Comparison of ENCODE assay signal across 12 cellular contexts in the genomic region with DNA sequence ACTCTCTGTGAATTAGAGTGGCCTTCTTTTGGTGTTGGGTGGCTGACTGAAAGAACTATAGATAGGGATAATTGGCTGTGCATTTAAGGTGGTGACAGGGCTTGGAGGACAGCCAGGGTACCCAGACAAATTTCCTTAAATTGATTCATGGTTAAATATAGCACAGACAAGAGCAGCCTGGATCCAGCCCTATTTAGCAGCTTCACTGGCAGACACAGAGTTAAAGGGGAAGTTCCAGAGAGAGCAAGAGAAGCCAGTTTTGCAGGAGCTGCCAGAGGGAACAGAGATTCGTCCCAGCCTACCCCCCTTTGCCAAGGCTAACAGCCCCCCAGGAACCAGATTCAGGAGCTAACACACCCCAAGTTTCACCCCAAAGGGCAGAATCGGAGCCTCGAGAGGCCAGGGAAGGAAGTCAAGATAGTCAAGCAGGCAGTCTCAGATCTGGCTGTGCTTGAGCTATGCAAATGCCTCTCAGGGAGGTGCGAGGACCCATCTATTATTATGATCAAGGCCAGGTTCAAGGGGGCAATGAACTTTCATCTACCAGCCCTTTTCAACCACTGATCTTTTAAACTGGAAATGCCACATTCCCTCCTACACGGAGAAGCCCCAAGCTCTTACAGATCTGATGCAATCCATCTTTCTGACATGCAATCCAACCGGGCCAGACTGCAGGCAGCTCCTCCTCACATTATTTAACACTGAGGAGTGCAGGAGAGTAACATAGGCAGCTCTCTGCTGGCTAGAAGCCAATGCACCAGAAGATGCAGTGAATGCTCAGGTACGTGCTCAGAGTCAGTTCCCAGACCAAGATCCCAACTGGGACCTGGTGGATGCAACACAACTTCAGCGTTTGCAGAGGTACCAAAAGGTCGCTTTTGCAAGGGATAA. TPM values are rescaled to one million over a fixed set of nuclear protein-coding genes. Genes with fewer than 3 reads are reported as not detected.
DNase-seq lines count a peak whose midpoint lies in the region; ATAC-seq and TF ChIP-seq lines count a peak whose summit lies in the region.
"Had no signal": no experiment of that assay in that cellular context is flagged by ENCODE, and none has a peak within 500 bp of the region (broad histone marks: within the 10 kb centered on the region; RNA-seq: fewer than 3 reads in every experiment).

No MANE protein-coding gene starts in this region.

- 35% methylated on average over 9 of the region's 9 CpGs for WGBS in hepatocyte (ENCODE audit: low lambda C conversion rate, missing lambda C conversion rate)
- WGBS in aorta, 2 donors, result 13 to 14% methylated on average over 9 of the region's 9 CpGs

- peak overlapping the region; percentile 62 for H2AFZ ChIP-seq in hepatocyte

- DNase-seq in Right ventricle myocardium superior (no peak), cardiac septum (ENCODE audit: low spot score) (no peak), SW480 (ENCODE audit: low spot score) (peak; percentile 82), hepatocyte (ENCODE audit: low spot score) (peak; percentile 64), aorta (no peak), germinal center (ENCODE audit: low spot score) (no peak)
- no peak for DNase-seq in activated effector memory CD4-positive, alpha-beta T cell treated with Interleukin-2 at 50 U/mL for 16 hours
- DNase-seq: activated naive CD4-positive, alpha-beta T cell treated with Interleukin-2 at 50 U/mL for 16 hours; COR-L47 had no signal

- H3K27me3 ChIP-seq in hepatocyte (no peaks in the 10 kb centered on the region), aorta (ENCODE audit: control insufficient read depth in 1 of 2, insufficient read depth in 2 of 2, low read length in 1 of 2) (no peaks in the 10 kb centered on the region)
- H3K27me3 ChIP-seq: gastroesophageal sphincter, upper lobe of left lung had no signal

- H4K20me1 ChIP-seq in hepatocyte (ENCODE audit: insufficient read depth, poor library complexity, severe bottlenecking), result no peaks in the 10 kb centered on the region

- no peaks in the 10 kb centered on the region for H3K9me2 ChIP-seq in hepatocyte (replicated peaks; ENCODE audit: insufficient read depth)

- no peaks in the 10 kb centered on the region for H3K9me3 ChIP-seq in hepatocyte (ENCODE audit: low read depth)
- H3K9me3 ChIP-seq in aorta (ENCODE audit: control insufficient read depth, low read length), result peaks cover 4% of the 10 kb centered on the region
- H3K9me3 ChIP-seq: upper lobe of left lung had no signal

- ATAC-seq in Right ventricle myocardium superior (ENCODE audit: poor library complexity) (peak; percentile 78), aorta (ENCODE audit: low FRiP score) (peak; percentile 6), HG03159 (IDR thresholded peaks at IDR 0.05; ENCODE audit: unreplicated experiment) (no peak)

- no peak overlapping the region for H3K4me3 ChIP-seq in hepatocyte
- H3K4me3 ChIP-seq in aorta (ENCODE audit: low read length in 2 of 2), result no peak overlapping the region

- H3K27ac ChIP-seq in hepatocyte (peak overlapping the region; percentile 81), aorta (ENCODE audit: low read depth in 1 of 2, low read length in 2 of 2) (no peak overlapping the region)
- H3K27ac ChIP-seq: upper lobe of left lung had no signal

- peak overlapping the region; percentile 71 for H3K4me2 ChIP-seq in hepatocyte

- H3K36me3 ChIP-seq in hepatocyte (replicated peaks; ENCODE audit: insufficient read depth, low read depth), result no peaks in the 10 kb centered on the region
- H3K36me3 ChIP-seq in aorta (ENCODE audit: control insufficient read depth in 1 of 2, insufficient read depth in 2 of 2, low read length in 1 of 2), result no peaks in the 10 kb centered on the region
- H3K36me3 ChIP-seq: gastroesophageal sphincter, upper lobe of left lung had no signal

- no peaks in the 10 kb centered on the region for H3K79me2 ChIP-seq in hepatocyte

- intact Hi-C loops in Right ventricle myocardium superior (cut with DNase I) (no loop called here), cardiac septum (cut with DNase I) (no loop called here), aorta (cut with DNase I) (no loop called here)

- peaks cover 24% of the 10 kb centered on the region for H3K4me1 ChIP-seq in hepatocyte (ENCODE audit: insufficient read depth)
- no peaks in the 10 kb centered on the region for H3K4me1 ChIP-seq in aorta (ENCODE audit: control insufficient read depth in 1 of 2, insufficient read depth in 2 of 2, low read length in 2 of 2)

- no peak for TF ChIP-seq CTCF in hepatocyte (IDR thresholded peaks at IDR 0.05; ENCODE audit: poor library complexity)

RNA-seq across cellular contexts. Expression of gene DHRS2, which starts 58.2 kb away (rescaled TPM):
- total RNA-seq in Right ventricle myocardium superior, result not detected
- total RNA-seq in cardiac septum, result 0.27 TPM
- 10.4 and 13.2 TPM in 2 replicates for total RNA-seq in hepatocyte
- polyA plus RNA-seq in hepatocyte, result 14.2 and 15.1 TPM in 2 replicates
- not detected for total RNA-seq in aorta
- polyA plus RNA-seq in aorta, result under 1 TPM in 1 of 2 donors, not detected in 1; 0.18 TPM

Comparison
In these comparisons a context has a peak if more than half of its experiments do, and no peak if none do; other contexts are left out.
1. DNase-seq: peak in SW480 (single experiment) and hepatocyte (single experiment); none in Right ventricle myocardium superior (single experiment), cardiac septum (single experiment), aorta (0 of 2), germinal center (single experiment) and activated effector memory CD4-positive, alpha-beta T cell treated with Interleukin-2 at 50 U/mL for 16 hours (single experiment).